ENCODE assay signal across 16 cellular contexts in genomic region chr2:48162742-48163141, GRCh38.
DNase-seq lines count a peak whose midpoint lies in the region; ATAC-seq and TF ChIP-seq lines count a peak whose summit lies in the region.
"Had no signal": no experiment of that assay in that cellular context is flagged by ENCODE, and none has a peak within 500 bp of the region (broad histone marks: within the 10 kb centered on the region; RNA-seq: fewer than 3 reads in every experiment).

No MANE protein-coding gene starts in this region.

- no peak for ATAC-seq in HG02678 (IDR thresholded peaks at IDR 0.05; ENCODE audit: unreplicated experiment)
- no peak for ATAC-seq in HG03342 (IDR thresholded peaks at IDR 0.05; ENCODE audit: unreplicated experiment)
- ATAC-seq in HG03095 (IDR thresholded peaks at IDR 0.05; ENCODE audit: unreplicated experiment), result no peak
- ATAC-seq: CD8-positive, alpha-beta T cell; GM12878 had no signal

- H3K9me3 ChIP-seq in SK-N-MC (ENCODE audit: low read depth, low read length) (no peaks in the 10 kb centered on the region), neutrophil (no peaks in the 10 kb centered on the region)

- no peak for TF ChIP-seq CTCF in neutrophil (IDR thresholded peaks at IDR 0.05)

- no peaks in the 10 kb centered on the region for H3K27me3 ChIP-seq in neutrophil
- H3K27me3 ChIP-seq: BLaER1 had no signal

- H3K4me1 ChIP-seq in neutrophil (ENCODE audit: control insufficient read depth in 1 of 2, insufficient read depth in 1 of 2, low read depth in 1 of 2, low read length in 1 of 2), result peaks cover 60 to 62% of the 10 kb centered on the region in 2 experiments
- H3K4me1 ChIP-seq: BLaER1, Caco-2 had no signal

- peak; percentile 20 for DNase-seq in KBM-7
- no peak for DNase-seq in SK-N-MC (ENCODE audit: low read depth, low spot score)
- DNase-seq: Caco-2; CD4-positive, CD25-positive, alpha-beta regulatory T cell; CD8-positive, alpha-beta T cell; DMS153; DND-41; H7; HCEC 1CT had no signal

- H3K36me3 ChIP-seq in SK-N-MC (ENCODE audit: insufficient read depth, low read length) (no peaks in the 10 kb centered on the region), neutrophil (no peaks in the 10 kb centered on the region)
- H3K36me3 ChIP-seq: BLaER1 had no signal

- H3K4me3 ChIP-seq in SK-N-MC, result no peak overlapping the region
- H3K4me3 ChIP-seq in neutrophil (ENCODE audit: low read depth in 1 of 2, low read length in 1 of 2), result no peak overlapping the region
- H3K4me3 ChIP-seq: BLaER1, GM12878 had no signal

- in situ Hi-C loops in KBM-7 (cut with MboI; ENCODE audit: low pct_unique_long_range_greater_than_20kb, low sequenced_read_pairs), result no loop called here

- H3K27ac ChIP-seq in SK-N-MC (peak overlapping the region; percentile 44), neutrophil (peak overlapping the region; percentile 80)
- H3K27ac ChIP-seq: BLaER1, C4-2B had no signal

- H3K9ac ChIP-seq in SK-N-MC (ENCODE audit: insufficient read length), result no peak overlapping the region
- H3K9ac ChIP-seq: BLaER1 had no signal
